2 cellular contexts compared by ENCODE assay signal in genomic region chr15:78507831-78508160, GRCh38.
TF ChIP-seq lines count a peak whose summit lies in the region.

No MANE protein-coding gene starts in this region.

TF ChIP-seq in K562, 482 proteins besides CTCF, POLR2A, EP300 and RAD21 (continues in another document):
- TF ChIP-seq ID3 (CRISPR knock-in tag; IDR thresholded peaks at IDR 0.05) (no peak), ID3 (tag; IDR thresholded peaks at IDR 0.05) (0 out of 2 replicates have a peak, but pooled peaks have one; percentile 25), HMGN3 (IDR thresholded peaks at IDR 0.05; ENCODE audit: borderline replicate concordance, extremely low read depth, insufficient read length, low read depth, low read length) (peak; percentile 16), CHD1 (IDR thresholded peaks at IDR 0.05; ENCODE audit: low read length) (peak; percentile 84), RB1 (IDR thresholded peaks at IDR 0.05; ENCODE audit: low read depth) (no peak), SMAD4 (CRISPR knock-in tag; conservative IDR thresholded peaks at IDR 0.05) (no peak), PHTF2 (CRISPR knock-in tag; IDR thresholded peaks at IDR 0.05) (no peak), ILF3 (IDR thresholded peaks at IDR 0.05; ENCODE audit: borderline replicate concordance) (no peak), KLF1 (tag; IDR thresholded peaks at IDR 0.05) (no peak), BACH1 (tag; IDR thresholded peaks at IDR 0.05) (no peak), FOXM1 (IDR thresholded peaks at IDR 0.05; ENCODE audit: low read depth) (no peak), FOXM1 (CRISPR knock-in tag; IDR thresholded peaks at IDR 0.05; ENCODE audit: low read depth) (0 out of 2 replicates have a peak, but pooled peaks have one; percentile 35), MLLT1 (IDR thresholded peaks at IDR 0.05) (no peak), MNT (conservative IDR thresholded peaks at IDR 0.05) (no peak), KAT8 (IDR thresholded peaks at IDR 0.05; ENCODE audit: low read depth) (no peak), RBFOX2 (IDR thresholded peaks at IDR 0.05; ENCODE audit: low read depth, low read length) (no peak; the same call in 1 of the 2 replicates), IRF9 (tag; IDR thresholded peaks at IDR 0.05) (no peak), ZNF3 (CRISPR knock-in tag; IDR thresholded peaks at IDR 0.05) (no peak), GABPB1 (CRISPR knock-in tag; IDR thresholded peaks at IDR 0.05) (peak; percentile 25; the same call in 1 of the 2 replicates), ZNF165 (CRISPR knock-in tag; IDR thresholded peaks at IDR 0.05; ENCODE audit: borderline replicate concordance) (no peak), ETS1 (conservative IDR thresholded peaks at IDR 0.05; ENCODE audit: control insufficient read depth, low read depth, low read length) (no peak), MTF1 (CRISPR knock-in tag; IDR thresholded peaks at IDR 0.05; ENCODE audit: borderline replicate concordance) (no peak), SIRT6 (IDR thresholded peaks at IDR 0.05; ENCODE audit: low read depth, low read length) (no peak), CBX2 (IDR thresholded peaks at IDR 0.05; ENCODE audit: insufficient read depth, low read length, poor library complexity, severe bottlenecking) (no peak), ARID3B (CRISPR knock-in tag; IDR thresholded peaks at IDR 0.05; ENCODE audit: borderline replicate concordance) (no peak), ZSCAN29 (IDR thresholded peaks at IDR 0.05) (no peak), CTBP1 (IDR thresholded peaks at IDR 0.05; ENCODE audit: borderline replicate concordance) (peak; percentile 9; the same call in 1 of the 2 replicates), FOSL1 (tag; conservative IDR thresholded peaks at IDR 0.05) (no peak), NELFE (IDR thresholded peaks at IDR 0.05; ENCODE audit: insufficient read depth, insufficient read length) (no peak), IRF2 (CRISPR knock-in tag; IDR thresholded peaks at IDR 0.05) (no peak)

TF ChIP-seq in HepG2, 621 proteins besides CTCF, POLR2A, EP300 and RAD21 (continues in another document):
- TF ChIP-seq ZNF530 (CRISPR knock-in tag; IDR thresholded peaks at IDR 0.05; ENCODE audit: low read depth) (no peak), PCBP1 (IDR thresholded peaks at IDR 0.05; ENCODE audit: borderline replicate concordance, low read depth, low read length) (no peak), ATF7-NPFF (CRISPR knock-in tag; IDR thresholded peaks at IDR 0.05; ENCODE audit: low read depth) (no peak), SNAI1 (CRISPR knock-in tag; IDR thresholded peaks at IDR 0.05; ENCODE audit: borderline replicate concordance) (no peak), FIP1L1 (IDR thresholded peaks at IDR 0.05; ENCODE audit: borderline replicate concordance, insufficient read depth, low read depth, low read length) (no peak), TMF1 (CRISPR knock-in tag; IDR thresholded peaks at IDR 0.05; ENCODE audit: low read depth) (no peak), IRF1 (CRISPR knock-in tag; IDR thresholded peaks at IDR 0.05; ENCODE audit: low read depth) (no peak), FOSL1 (CRISPR knock-in tag; IDR thresholded peaks at IDR 0.05; ENCODE audit: borderline replicate concordance) (no peak), PAXIP1 (CRISPR knock-in tag; conservative IDR thresholded peaks at IDR 0.05) (no peak), DNMT3B (CRISPR knock-in tag; conservative IDR thresholded peaks at IDR 0.05) (no peak), GZF1 (CRISPR knock-in tag; IDR thresholded peaks at IDR 0.05) (no peak), IKZF5 (CRISPR knock-in tag; IDR thresholded peaks at IDR 0.05) (no peak), MXD3 (CRISPR knock-in tag; IDR thresholded peaks at IDR 0.05) (0 out of 2 replicates have a peak, but pooled peaks have one; percentile 24), HCFC1 (IDR thresholded peaks at IDR 0.05; ENCODE audit: low read depth, low read length) (no peak), ZNF263 (CRISPR knock-in tag; IDR thresholded peaks at IDR 0.05) (no peak), ZBTB42 (CRISPR knock-in tag; IDR thresholded peaks at IDR 0.05) (no peak), ZNF3 (CRISPR knock-in tag; IDR thresholded peaks at IDR 0.05) (no peak), SP2 (CRISPR knock-in tag; IDR thresholded peaks at IDR 0.05) (no peak), MIER2 (CRISPR knock-in tag; IDR thresholded peaks at IDR 0.05) (no peak), CEBPG (CRISPR knock-in tag; IDR thresholded peaks at IDR 0.05) (no peak), ZNF580 (CRISPR knock-in tag; IDR thresholded peaks at IDR 0.05; ENCODE audit: borderline replicate concordance, low read depth) (no peak), HNRNPK (IDR thresholded peaks at IDR 0.05; ENCODE audit: low read depth, low read length, poor library complexity, severe bottlenecking) (no peak), KLF9 (CRISPR knock-in tag; IDR thresholded peaks at IDR 0.05; ENCODE audit: low read depth) (no peak), ZNF574 (CRISPR knock-in tag; IDR thresholded peaks at IDR 0.05) (no peak), ZNF33A (CRISPR knock-in tag; IDR thresholded peaks at IDR 0.05; ENCODE audit: borderline replicate concordance) (no peak), NCOA2 (CRISPR knock-in tag; IDR thresholded peaks at IDR 0.05) (no peak), RFX1 (IDR thresholded peaks at IDR 0.05) (no peak), REL (CRISPR knock-in tag; conservative IDR thresholded peaks at IDR 0.05) (no peak), ZBTB25 (CRISPR knock-in tag; IDR thresholded peaks at IDR 0.05) (no peak), SRY (CRISPR knock-in tag; IDR thresholded peaks at IDR 0.05) (0 out of 2 replicates have a peak, but pooled peaks have one; percentile 39), ZHX1 (CRISPR knock-in tag; IDR thresholded peaks at IDR 0.05; ENCODE audit: low read depth) (no peak), NBN (conservative IDR thresholded peaks at IDR 0.05) (no peak), ZKSCAN8 (CRISPR knock-in tag; IDR thresholded peaks at IDR 0.05; ENCODE audit: borderline replicate concordance) (no peak), ZBTB20 (CRISPR knock-in tag; IDR thresholded peaks at IDR 0.05; ENCODE audit: borderline replicate concordance, low read depth) (0 out of 2 replicates have a peak, but pooled peaks have one; percentile 8), ZNF468 (CRISPR knock-in tag; IDR thresholded peaks at IDR 0.05) (no peak)
